ENCODE assay signal across 19 cellular contexts in genomic region chr3:126485956-126486884, GRCh38. TPM values are rescaled to one million over a fixed set of nuclear protein-coding genes. Genes with fewer than 3 reads are reported as not detected.
A peak's percentile ranks its signal among the peaks of the same experiment; 100 is the strongest.
DNase-seq lines count a peak whose midpoint lies in the region; ATAC-seq, FAIRE-seq and TF ChIP-seq lines count a peak whose summit lies in the region.
"Had no signal": no experiment of that assay in that cellular context is flagged by ENCODE, and none has a peak within 500 bp of the region (broad histone marks: within the 10 kb centered on the region; RNA-seq: fewer than 3 reads in every experiment).

No MANE protein-coding gene starts in this region.

- H3K4me2 ChIP-seq in Loucy (ENCODE audit: low read depth, low read length, poor library complexity, severe bottlenecking): peak overlapping the region; percentile 75

- no peak overlapping the region for H2AFZ ChIP-seq in Loucy (ENCODE audit: low read length)

- H3F3A ChIP-seq in Loucy (ENCODE audit: low read depth): no peaks in the 10 kb centered on the region

- H3K9ac ChIP-seq in Loucy (ENCODE audit: low read depth, low read length, poor library complexity, severe bottlenecking) (peak overlapping the region; percentile 77), kidney (ENCODE audit: low read length in 2 of 2) (no peak overlapping the region)

- no peak overlapping the region for H3K4me3 Mint-ChIP-seq in activated CD8-positive, alpha-beta T cell treated with anti-CD3 and anti-CD28 coated beads, Interleukin-2, amount 10 ng/mL, durations not matched to agents 7 days and 5 days
- H3K4me3 Mint-ChIP-seq: activated CD4-positive, alpha-beta T cell treated with anti-CD3 and anti-CD28 coated beads for 36 hours; central memory CD8-positive, alpha-beta T cell had no signal

- peaks cover 14% of the 10 kb centered on the region for H3K4me1 Mint-ChIP-seq in activated CD8-positive, alpha-beta T cell treated with anti-CD3 and anti-CD28 coated beads, Interleukin-2, amount 10 ng/mL, durations not matched to agents 7 days and 5 days (ENCODE audit: low read depth)

- H3K36me3 ChIP-seq in Loucy (ENCODE audit: insufficient read depth, low read length) (no peaks in the 10 kb centered on the region), kidney (ENCODE audit: control insufficient read depth in 1 of 2, insufficient read depth in 2 of 2, low read length in 2 of 2) (no peaks in the 10 kb centered on the region)
- H3K36me3 ChIP-seq: left lung, ovary, tibial artery had no signal

- POLR2A ChIA-PET in activated CD8-positive, alpha-beta T cell treated with anti-CD3 and anti-CD28 coated beads, Interleukin-2, amount 10 ng/mL, durations not matched to agents 7 days and 5 days (lab: Charles Lee): interaction anchor here (1.4 kb wide), 1 partner anchor 10 kb away, joined by 4 read pairs; no protein-coding TSS in a partner anchor

- H3K4me3 ChIP-seq in Loucy (ENCODE audit: low read length, poor library complexity, severe bottlenecking) (peak overlapping the region; percentile 55), kidney (ENCODE audit: low read length in 2 of 2) (no peak overlapping the region)
- H3K4me3 ChIP-seq: left lung, mucosa of descending colon, ovary, tibial artery had no signal

- peak overlapping the region; percentile 85 for H3K27ac Mint-ChIP-seq in activated CD8-positive, alpha-beta T cell treated with anti-CD3 and anti-CD28 coated beads, Interleukin-2, amount 10 ng/mL, durations not matched to agents 7 days and 5 days

- no peaks in the 10 kb centered on the region for H3K27me3 Mint-ChIP-seq in activated CD8-positive, alpha-beta T cell treated with anti-CD3 and anti-CD28 coated beads, Interleukin-2, amount 10 ng/mL, durations not matched to agents 7 days and 5 days (ENCODE audit: low read depth)
- H3K27me3 Mint-ChIP-seq: activated CD4-positive, alpha-beta T cell treated with anti-CD3 and anti-CD28 coated beads for 36 hours; central memory CD8-positive, alpha-beta T cell had no signal

- no peaks in the 10 kb centered on the region for H3K79me2 ChIP-seq in Loucy (ENCODE audit: insufficient read depth, low read length)

- no peak overlapping the region for H3K27ac ChIP-seq in kidney (ENCODE audit: low read depth in 2 of 2, low read length in 2 of 2)
- H3K27ac ChIP-seq: ovary, tibial artery had no signal

- ATAC-seq in activated CD8-positive, alpha-beta T cell treated with anti-CD3 and anti-CD28 coated beads, Interleukin-2, amount 10 ng/mL, durations not matched to agents 7 days and 5 days: no peak
- ATAC-seq in GM18520 (IDR thresholded peaks at IDR 0.05; ENCODE audit: unreplicated experiment): no peak
- ATAC-seq: mucosa of descending colon, Right ventricle myocardium inferior had no signal

- H3K9me3 ChIP-seq in Loucy (ENCODE audit: insufficient read depth, low read depth, low read length) (no peaks in the 10 kb centered on the region), kidney (ENCODE audit: control insufficient read depth in 1 of 2, low read length in 2 of 2) (no peaks in the 10 kb centered on the region)
- H3K9me3 ChIP-seq: left lung, mucosa of descending colon, ovary, tibial artery had no signal

- TF ChIP-seq CTCF in Loucy (conservative IDR thresholded peaks at IDR 0.05; ENCODE audit: low read length) (no peak), kidney (IDR thresholded peaks at IDR 0.05; ENCODE audit: borderline replicate concordance, extremely low read depth, insufficient read depth) (no peak)

- H3K4me1 ChIP-seq in Loucy (ENCODE audit: insufficient read depth, low read length, poor library complexity, severe bottlenecking) (peaks cover 56% of the 10 kb centered on the region), kidney (ENCODE audit: control insufficient read depth in 1 of 2, insufficient read depth in 1 of 2, low read depth in 1 of 2, low read length in 2 of 2) (peaks cover 0 to 5% of the 10 kb centered on the region in 2 donors)

- CTCF ChIA-PET in activated CD8-positive, alpha-beta T cell treated with anti-CD3 and anti-CD28 coated beads, Interleukin-2, amount 10 ng/mL, durations not matched to agents 7 days and 5 days (lab: Charles Lee): no interaction called here

- no peaks in the 10 kb centered on the region for H3K27me3 ChIP-seq in Loucy (ENCODE audit: insufficient read depth, low read length, poor library complexity, severe bottlenecking)
- H3K27me3 ChIP-seq: left lung, ovary had no signal

- in situ Hi-C loops in G401 (cut with HindIII; ENCODE audit: low sequenced_read_pairs): no loop called here

- no peak for FAIRE-seq in kidney (lab: Jason Lieb, UNC)
- FAIRE-seq: D721Med had no signal

- intact Hi-C loops in kidney (cut with DNase I): no loop called here

- H4K20me1 ChIP-seq in Loucy (ENCODE audit: insufficient read depth, low read length, poor library complexity, severe bottlenecking): no peaks in the 10 kb centered on the region

- H3K36me3 Mint-ChIP-seq in activated CD8-positive, alpha-beta T cell treated with anti-CD3 and anti-CD28 coated beads, Interleukin-2, amount 10 ng/mL, durations not matched to agents 7 days and 5 days (ENCODE audit: low read depth): no peaks in the 10 kb centered on the region

- DNase-seq in G401 (ENCODE audit: low spot score) (peak; percentile 80), kidney (peak; percentile 53), NCI-H146 (lab: John Stamatoyannopoulos, UW) (no peak), pons (ENCODE audit: low spot score) (no peak)
- no peak for DNase-seq in activated CD8-positive, alpha-beta T cell treated with anti-CD3 and anti-CD28 coated beads, Interleukin-2, amount 10 ng/mL, durations not matched to agents 7 days and 5 days
- no peak for DNase-seq in stimulated activated CD8-positive, alpha-beta memory T cell treated with anti-CD3 and anti-CD28 coated beads, Interleukin-4, amount 100 ng/mL, for 48 hours
- DNase-seq: activated T-cell treated with anti-CD3 and anti-CD28 coated beads, Interleukin-2, amount 50 U/mL, for 1 hour; NCI-H1092; ovary; tibial artery had no signal

- H3K9me2 ChIP-seq in Loucy (replicated peaks; ENCODE audit: low read depth, low read length): no peaks in the 10 kb centered on the region

- no peaks in the 10 kb centered on the region for H3K9me3 Mint-ChIP-seq in activated CD8-positive, alpha-beta T cell treated with anti-CD3 and anti-CD28 coated beads, Interleukin-2, amount 10 ng/mL, durations not matched to agents 7 days and 5 days (ENCODE audit: insufficient read depth)
- H3K9me3 Mint-ChIP-seq: central memory CD8-positive, alpha-beta T cell had no signal

RNA-seq across cellular contexts. Expression of gene ZXDC, which starts 10.5 kb away (rescaled TPM):
- total RNA-seq in G401 (2014; rRNA removed; shearing (Covaris generic)): 11.4 and 18.9 TPM in 2 replicates
- 10 to 100 TPM; 26.6 to 27.3 TPM for total RNA-seq in activated CD8-positive, alpha-beta T cell treated with anti-CD3 and anti-CD28 coated beads, Interleukin-2, amount 10 ng/mL, durations not matched to agents 7 days and 5 days
- total RNA-seq in kidney: 44.8 TPM
- 11.4 TPM for polyA plus RNA-seq in kidney (ENCODE audit: insufficient read depth, low read depth, low replicate concordance)

RNA-seq across cellular contexts. Expression of gene UROC1, which starts 31.4 kb away (rescaled TPM):
- not detected in 2 replicates for total RNA-seq in G401 (2014; rRNA removed; shearing (Covaris generic))
- under 1 TPM in 1 of 2 experiments, not detected in 1; 0.13 TPM for total RNA-seq in activated CD8-positive, alpha-beta T cell treated with anti-CD3 and anti-CD28 coated beads, Interleukin-2, amount 10 ng/mL, durations not matched to agents 7 days and 5 days
- total RNA-seq in kidney: not detected
- polyA plus RNA-seq in kidney (ENCODE audit: insufficient read depth, low read depth, low replicate concordance): not detected
- total RNA-seq: activated CD4-positive, alpha-beta T cell treated with anti-CD3 and anti-CD28 coated beads for 36 hours; left lung; mucosa of descending colon; Right ventricle myocardium inferior; T-helper 1 cell treated with Interleukin-12 subunit alpha and Interleukin-12 subunit beta and Interleukin-4 antibody, amounts not matched to agents 30 ng/mL and 1 ng/mL, for 36 hours had no signal

RNA-seq across cellular contexts. Expression of gene CHST13, which starts 37.7 kb away (rescaled TPM):
- 0.49 and 2.0 TPM in 2 replicates for total RNA-seq in G401 (2014; rRNA removed; shearing (Covaris generic))
- not detected for total RNA-seq in activated CD8-positive, alpha-beta T cell treated with anti-CD3 and anti-CD28 coated beads, Interleukin-2, amount 10 ng/mL, durations not matched to agents 7 days and 5 days
- 3.3 TPM for total RNA-seq in kidney
- 7.0 TPM for polyA plus RNA-seq in kidney (ENCODE audit: insufficient read depth, low read depth, low replicate concordance)
- total RNA-seq: activated CD4-positive, alpha-beta T cell treated with anti-CD3 and anti-CD28 coated beads for 36 hours; T-helper 1 cell treated with Interleukin-12 subunit alpha and Interleukin-12 subunit beta and Interleukin-4 antibody, amounts not matched to agents 30 ng/mL and 1 ng/mL, for 36 hours had no signal

Comparison
In these comparisons a context has a peak if more than half of its experiments do, and no peak if none do; other contexts are left out.
1. DNase-seq: peak in G401 (single experiment) and kidney (single experiment); none in activated CD8-positive, alpha-beta T cell treated with anti-CD3 and anti-CD28 coated beads, Interleukin-2, amount 10 ng/mL, durations not matched to agents 7 days and 5 days (single experiment), NCI-H146 (single experiment), pons (single experiment) and stimulated activated CD8-positive, alpha-beta memory T cell treated with anti-CD3 and anti-CD28 coated beads, Interleukin-4, amount 100 ng/mL, for 48 hours (single experiment).